ENCODE assay signal across 7 cellular contexts in the genomic region with DNA sequence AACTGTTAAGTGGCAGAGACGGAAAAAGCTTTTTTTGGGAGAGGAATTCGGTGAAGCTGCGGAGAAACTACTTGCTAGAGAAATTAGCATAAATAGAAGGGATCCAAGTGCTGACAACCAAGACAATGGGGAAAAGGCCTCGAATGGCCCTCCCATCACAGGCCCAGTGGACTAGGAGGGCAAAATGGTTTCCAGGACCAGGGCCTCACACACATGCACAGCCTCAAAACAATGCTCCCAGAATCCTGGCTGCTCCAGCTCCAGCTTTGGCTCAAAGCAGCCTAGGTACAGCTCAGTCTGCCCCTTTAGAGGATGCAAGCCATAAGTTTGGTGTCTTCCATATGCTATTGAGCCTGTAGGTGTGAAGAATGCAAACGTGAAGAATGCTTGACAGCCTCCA.
"Had no signal": no experiment of that assay in that cellular context is flagged by ENCODE, and none has a peak within 500 bp of the region (broad histone marks: within the 10 kb centered on the region; RNA-seq: fewer than 3 reads in every experiment).

No MANE protein-coding gene starts in this region.

- H3K9me3 ChIP-seq: HAP-1 had no signal

- H3K4me3 ChIP-seq: GM23248, HAP-1 had no signal

- H3K27ac ChIP-seq: GM23248 had no signal

- ATAC-seq: HCT116 had no signal

- DNase-seq: GM23248, GOT3, H7, IMR-90, KBM-7 had no signal

- H3K9ac ChIP-seq: GM23248 had no signal

- H3K36me3 ChIP-seq: HAP-1 had no signal

- H3K4me1 ChIP-seq: HAP-1 had no signal
